Comparison of ENCODE assay signal across 8 cellular contexts in genomic region chr17:4365103-4365627, GRCh38. TPM values are rescaled to one million over a fixed set of nuclear protein-coding genes. Genes with fewer than 3 reads are reported as not detected.
DNase-seq lines count a peak whose midpoint lies in the region; ATAC-seq and TF ChIP-seq lines count a peak whose summit lies in the region.

No MANE protein-coding gene starts in this region.

- H3K9me3 Mint-ChIP-seq in activated T-helper 17 cell treated with anti-CD3 and anti-CD28 coated beads, Interleukin-2, amount 50 U/mL, for 72 hours, result no peaks in the 10 kb centered on the region
- H3K9me3 Mint-ChIP-seq in naive B cell, result no peaks in the 10 kb centered on the region

- no peak overlapping the region for H2AFZ ChIP-seq in fibroblast of lung (ENCODE audit: low read length)

- H3K4me1 Mint-ChIP-seq in activated T-helper 17 cell treated with anti-CD3 and anti-CD28 coated beads, Interleukin-2, amount 50 U/mL, for 72 hours, result peaks cover 22% of the 10 kb centered on the region
- H3K4me1 Mint-ChIP-seq in naive B cell, result peaks cover 26 to 48% (median 36%) of the 10 kb centered on the region in 3 donors

- H3K27ac Mint-ChIP-seq in activated T-helper 17 cell treated with anti-CD3 and anti-CD28 coated beads, Interleukin-2, amount 50 U/mL, for 72 hours, result peak overlapping the region; percentile 84
- peak overlapping the region; percentile 90 to 97 (median 96) for H3K27ac Mint-ChIP-seq in naive B cell

- no peaks in the 10 kb centered on the region for H3K27me3 Mint-ChIP-seq in activated T-helper 17 cell treated with anti-CD3 and anti-CD28 coated beads, Interleukin-2, amount 50 U/mL, for 72 hours
- H3K27me3 Mint-ChIP-seq in naive B cell, result no peaks in the 10 kb centered on the region

- peak; percentile 51 for DNase-seq in DMS53 treated with DMSO at 0.1 percent for 48 hours (lab: John Stamatoyannopoulos, UW; ENCODE audit: unreplicated experiment)
- DNase-seq in LHCN-M2 (ENCODE audit: low read depth), result peak; percentile 91
- peak; percentile 87 for DNase-seq in RPMI7951 (ENCODE audit: low read depth)
- peak; percentile 86 to 93 for DNase-seq in fibroblast of lung (ENCODE audit: low read depth in 2 of 2)
- DNase-seq in naive B cell, result peak; percentile 86
- DNase-seq in stimulated activated CD8-positive, alpha-beta memory T cell treated with anti-CD3 and anti-CD28 coated beads, Interleukin-7, amount 100 ng/mL, for 48 hours (ENCODE audit: extremely low read depth in 1 of 2, low read depth in 1 of 2), result peak; percentile 76 to 89

- peak overlapping the region; percentile 90 for H3K9ac ChIP-seq in fibroblast of lung (ENCODE audit: insufficient read depth, low read length)

- peaks cover 2% of the 10 kb centered on the region for H4K20me1 ChIP-seq in fibroblast of lung (ENCODE audit: control insufficient read depth, extremely low read depth, insufficient read depth, low read length)

- H3K27me3 ChIP-seq in fibroblast of lung (ENCODE audit: control insufficient read depth, insufficient read depth, low read length), result no peaks in the 10 kb centered on the region

- ATAC-seq in GM21825 (IDR thresholded peaks at IDR 0.05; ENCODE audit: unreplicated experiment) (peak; percentile 40), naive B cell (ENCODE audit: low read depth in 2 of 2) (peak; percentile 63 to 65)
- ATAC-seq in activated T-helper 17 cell treated with anti-CD3 and anti-CD28 coated beads, Interleukin-2, amount 50 U/mL, for 72 hours (replicated peaks), result peak; percentile 70

- no peaks in the 10 kb centered on the region for H3K4me1 ChIP-seq in fibroblast of lung (ENCODE audit: control insufficient read depth, extremely low read depth, insufficient read depth, low read length)

- peak overlapping the region; percentile 87 for H3K4me2 ChIP-seq in fibroblast of lung (ENCODE audit: extremely low read depth, insufficient read depth, low read length)

- no peaks in the 10 kb centered on the region for H3K36me3 ChIP-seq in fibroblast of lung (ENCODE audit: control insufficient read depth, insufficient read depth, low read length)

- peak overlapping the region; percentile 74 to 89 (median 84) for H3K4me3 ChIP-seq in fibroblast of lung (replicated peaks in 1 of 4; ENCODE audit: control extremely low read depth in 1 of 4, insufficient read depth in 1 of 4, low read depth in 3 of 4, low read length in 4 of 4)

- H3K36me3 Mint-ChIP-seq in activated T-helper 17 cell treated with anti-CD3 and anti-CD28 coated beads, Interleukin-2, amount 50 U/mL, for 72 hours (ENCODE audit: low read depth), result peaks cover 29% of the 10 kb centered on the region
- no peaks in the 10 kb centered on the region for H3K36me3 Mint-ChIP-seq in naive B cell

- peak overlapping the region; percentile 85 for H3K27ac ChIP-seq in fibroblast of lung (ENCODE audit: insufficient read depth, low read length)

- H3K4me3 Mint-ChIP-seq in activated T-helper 17 cell treated with anti-CD3 and anti-CD28 coated beads, Interleukin-2, amount 50 U/mL, for 72 hours, result peak overlapping the region; percentile 83
- H3K4me3 Mint-ChIP-seq in naive B cell, result peak overlapping the region; percentile 87 to 99 (median 97)

- H3K79me2 ChIP-seq in fibroblast of lung (ENCODE audit: control insufficient read depth, insufficient read depth, low read length), result peaks cover 59% of the 10 kb centered on the region

- no peak for TF ChIP-seq CTCF in fibroblast of lung (conservative IDR thresholded peaks at IDR 0.05 in 1 of 2, IDR thresholded peaks at IDR 0.05 in 1 of 2; ENCODE audit: low read depth in 1 of 2, low read length in 2 of 2)

- no peaks in the 10 kb centered on the region for H3K9me3 ChIP-seq in fibroblast of lung (ENCODE audit: control insufficient read depth, insufficient read depth, low read depth, low read length)

RNA-seq across cellular contexts. Expression of gene UBE2G1, which starts 1.3 kb away (rescaled TPM):
- total RNA-seq in LHCN-M2 (2014; rRNA removed) (44.6 and 49.7 TPM in 2 replicates), fibroblast of lung (24.4 and 30.7 TPM in 2 replicates)
- 17.4 TPM for polyA plus RNA-seq in LHCN-M2 (2012)
- 37.6 and 42.1 TPM in 2 replicates for total RNA-seq in RPMI7951 (2014; rRNA removed; shearing (Covaris generic))
- total RNA-seq in activated T-helper 17 cell treated with anti-CD3 and anti-CD28 coated beads, Interleukin-2, amount 50 U/mL, for 72 hours, result 10 to 100 TPM; 40.6 to 65.4 TPM
- polyA plus RNA-seq in fibroblast of lung (45.2 and 48.4 TPM in 2 replicates), naive B cell (ENCODE audit: low read depth in 6 of 6) (10 to 100 TPM; 50.7 to 87.5 (median 59.0) TPM)
- polyA plus RNA-seq in fibroblast of lung (2012), result 35.5 and 37.2 TPM in 2 replicates
- 10.1 and 10.3 TPM in 2 replicates for polyA minus RNA-seq in fibroblast of lung (ENCODE audit: low replicate concordance)

Comparison
In these comparisons a context has a peak if more than half of its experiments do, and no peak if none do; other contexts are left out.
1. Peak in every context shown above with its lines: DNase-seq, ATAC-seq, H3K4me3 ChIP-seq and H3K27ac ChIP-seq.